ENCODE assay signal across 1 cellular context in the genomic region with DNA sequence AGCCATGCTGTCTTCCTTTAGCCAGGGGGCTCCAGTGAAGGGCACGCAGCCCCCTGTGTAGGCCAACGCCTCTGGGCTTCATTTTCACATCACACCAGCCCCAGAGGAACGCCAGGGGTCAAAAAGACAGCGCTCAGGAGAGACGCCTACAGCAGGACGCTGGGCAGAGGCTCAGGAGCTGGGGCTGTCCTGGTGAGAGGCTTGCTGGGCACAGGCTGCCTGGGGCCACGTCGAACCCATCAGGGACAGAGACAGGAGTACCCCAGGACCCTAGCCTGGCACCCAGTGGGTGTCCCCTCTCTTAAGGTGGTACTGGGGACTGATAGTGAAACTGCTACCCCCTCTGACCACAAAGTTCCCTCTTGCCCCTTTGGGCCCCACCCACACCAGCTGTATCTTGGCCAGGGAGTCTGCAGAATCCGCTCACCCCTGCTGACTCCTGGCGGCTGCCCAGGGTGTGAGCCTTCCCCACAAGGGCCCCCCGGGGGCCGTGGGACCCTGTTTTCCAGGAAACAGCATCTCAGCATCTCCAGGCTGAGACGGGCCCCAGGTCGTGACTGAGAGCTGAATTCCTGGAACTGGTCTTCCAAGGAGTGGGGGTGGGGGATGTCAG.
TF ChIP-seq lines count a peak whose summit lies in the region.

No MANE protein-coding gene starts in this region.

TF ChIP-seq in H1, 55 proteins besides CTCF, POLR2A, EP300 and RAD21:
- no peak for TF ChIP-seq EZH2 (IDR thresholded peaks at IDR 0.05; ENCODE audit: low read depth, low read length, severe bottlenecking)
- TF ChIP-seq SIN3A (conservative IDR thresholded peaks at IDR 0.05 in 1 of 2, IDR thresholded peaks at IDR 0.05 in 1 of 2; ENCODE audit: low read depth in 1 of 2, low read length in 2 of 2): no peak
- TF ChIP-seq TEAD4 (IDR thresholded peaks at IDR 0.05; ENCODE audit: low read depth, low read length): no peak
- no peak for TF ChIP-seq CBX5 (IDR thresholded peaks at IDR 0.05; ENCODE audit: low read depth, low read length)
- TF ChIP-seq TBP (IDR thresholded peaks at IDR 0.05; ENCODE audit: low read depth, low read length): no peak
- no peak for TF ChIP-seq CHD2 (IDR thresholded peaks at IDR 0.05; ENCODE audit: low read length)
- TF ChIP-seq, protein P1, sequence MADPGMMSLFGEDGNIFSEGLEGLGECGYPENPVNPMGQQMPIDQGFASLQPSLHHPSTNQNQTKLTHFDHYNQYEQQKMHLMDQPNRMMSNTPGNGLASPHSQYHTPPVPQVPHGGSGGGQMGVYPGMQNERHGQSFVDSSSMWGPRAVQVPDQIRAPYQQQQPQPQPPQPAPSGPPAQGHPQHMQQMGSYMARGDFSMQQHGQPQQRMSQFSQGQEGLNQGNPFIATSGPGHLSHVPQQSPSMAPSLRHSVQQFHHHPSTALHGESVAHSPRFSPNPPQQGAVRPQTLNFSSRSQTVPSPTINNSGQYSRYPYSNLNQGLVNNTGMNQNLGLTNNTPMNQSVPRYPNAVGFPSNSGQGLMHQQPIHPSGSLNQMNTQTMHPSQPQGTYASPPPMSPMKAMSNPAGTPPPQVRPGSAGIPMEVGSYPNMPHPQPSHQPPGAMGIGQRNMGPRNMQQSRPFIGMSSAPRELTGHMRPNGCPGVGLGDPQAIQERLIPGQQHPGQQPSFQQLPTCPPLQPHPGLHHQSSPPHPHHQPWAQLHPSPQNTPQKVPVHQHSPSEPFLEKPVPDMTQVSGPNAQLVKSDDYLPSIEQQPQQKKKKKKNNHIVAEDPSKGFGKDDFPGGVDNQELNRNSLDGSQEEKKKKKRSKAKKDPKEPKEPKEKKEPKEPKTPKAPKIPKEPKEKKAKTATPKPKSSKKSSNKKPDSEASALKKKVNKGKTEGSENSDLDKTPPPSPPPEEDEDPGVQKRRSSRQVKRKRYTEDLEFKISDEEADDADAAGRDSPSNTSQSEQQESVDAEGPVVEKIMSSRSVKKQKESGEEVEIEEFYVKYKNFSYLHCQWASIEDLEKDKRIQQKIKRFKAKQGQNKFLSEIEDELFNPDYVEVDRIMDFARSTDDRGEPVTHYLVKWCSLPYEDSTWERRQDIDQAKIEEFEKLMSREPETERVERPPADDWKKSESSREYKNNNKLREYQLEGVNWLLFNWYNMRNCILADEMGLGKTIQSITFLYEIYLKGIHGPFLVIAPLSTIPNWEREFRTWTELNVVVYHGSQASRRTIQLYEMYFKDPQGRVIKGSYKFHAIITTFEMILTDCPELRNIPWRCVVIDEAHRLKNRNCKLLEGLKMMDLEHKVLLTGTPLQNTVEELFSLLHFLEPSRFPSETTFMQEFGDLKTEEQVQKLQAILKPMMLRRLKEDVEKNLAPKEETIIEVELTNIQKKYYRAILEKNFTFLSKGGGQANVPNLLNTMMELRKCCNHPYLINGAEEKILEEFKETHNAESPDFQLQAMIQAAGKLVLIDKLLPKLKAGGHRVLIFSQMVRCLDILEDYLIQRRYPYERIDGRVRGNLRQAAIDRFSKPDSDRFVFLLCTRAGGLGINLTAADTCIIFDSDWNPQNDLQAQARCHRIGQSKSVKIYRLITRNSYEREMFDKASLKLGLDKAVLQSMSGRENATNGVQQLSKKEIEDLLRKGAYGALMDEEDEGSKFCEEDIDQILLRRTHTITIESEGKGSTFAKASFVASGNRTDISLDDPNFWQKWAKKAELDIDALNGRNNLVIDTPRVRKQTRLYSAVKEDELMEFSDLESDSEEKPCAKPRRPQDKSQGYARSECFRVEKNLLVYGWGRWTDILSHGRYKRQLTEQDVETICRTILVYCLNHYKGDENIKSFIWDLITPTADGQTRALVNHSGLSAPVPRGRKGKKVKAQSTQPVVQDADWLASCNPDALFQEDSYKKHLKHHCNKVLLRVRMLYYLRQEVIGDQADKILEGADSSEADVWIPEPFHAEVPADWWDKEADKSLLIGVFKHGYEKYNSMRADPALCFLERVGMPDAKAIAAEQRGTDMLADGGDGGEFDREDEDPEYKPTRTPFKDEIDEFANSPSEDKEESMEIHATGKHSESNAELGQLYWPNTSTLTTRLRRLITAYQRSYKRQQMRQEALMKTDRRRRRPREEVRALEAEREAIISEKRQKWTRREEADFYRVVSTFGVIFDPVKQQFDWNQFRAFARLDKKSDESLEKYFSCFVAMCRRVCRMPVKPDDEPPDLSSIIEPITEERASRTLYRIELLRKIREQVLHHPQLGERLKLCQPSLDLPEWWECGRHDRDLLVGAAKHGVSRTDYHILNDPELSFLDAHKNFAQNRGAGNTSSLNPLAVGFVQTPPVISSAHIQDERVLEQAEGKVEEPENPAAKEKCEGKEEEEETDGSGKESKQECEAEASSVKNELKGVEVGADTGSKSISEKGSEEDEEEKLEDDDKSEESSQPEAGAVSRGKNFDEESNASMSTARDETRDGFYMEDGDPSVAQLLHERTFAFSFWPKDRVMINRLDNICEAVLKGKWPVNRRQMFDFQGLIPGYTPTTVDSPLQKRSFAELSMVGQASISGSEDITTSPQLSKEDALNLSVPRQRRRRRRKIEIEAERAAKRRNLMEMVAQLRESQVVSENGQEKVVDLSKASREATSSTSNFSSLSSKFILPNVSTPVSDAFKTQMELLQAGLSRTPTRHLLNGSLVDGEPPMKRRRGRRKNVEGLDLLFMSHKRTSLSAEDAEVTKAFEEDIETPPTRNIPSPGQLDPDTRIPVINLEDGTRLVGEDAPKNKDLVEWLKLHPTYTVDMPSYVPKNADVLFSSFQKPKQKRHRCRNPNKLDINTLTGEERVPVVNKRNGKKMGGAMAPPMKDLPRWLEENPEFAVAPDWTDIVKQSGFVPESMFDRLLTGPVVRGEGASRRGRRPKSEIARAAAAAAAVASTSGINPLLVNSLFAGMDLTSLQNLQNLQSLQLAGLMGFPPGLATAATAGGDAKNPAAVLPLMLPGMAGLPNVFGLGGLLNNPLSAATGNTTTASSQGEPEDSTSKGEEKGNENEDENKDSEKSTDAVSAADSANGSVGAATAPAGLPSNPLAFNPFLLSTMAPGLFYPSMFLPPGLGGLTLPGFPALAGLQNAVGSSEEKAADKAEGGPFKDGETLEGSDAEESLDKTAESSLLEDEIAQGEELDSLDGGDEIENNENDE (IDR thresholded peaks at IDR 0.05; ENCODE audit: insufficient replicate concordance, low read length): no peak
- no peak for TF ChIP-seq BCL11A (IDR thresholded peaks at IDR 0.05; ENCODE audit: low read depth in 2 of 2, low read length in 2 of 2)
